ENCODE assay signal across 7 cellular contexts in genomic region chr4:52711834-52712171, GRCh38. TPM values are rescaled to one million over a fixed set of nuclear protein-coding genes. Genes with fewer than 3 reads are reported as not detected.
DNase-seq lines count a peak whose midpoint lies in the region; ATAC-seq and TF ChIP-seq lines count a peak whose summit lies in the region.

No MANE protein-coding gene starts in this region.

- no peaks in the 10 kb centered on the region for H3K9me3 ChIP-seq in SK-N-MC (ENCODE audit: low read depth, low read length)
- no peaks in the 10 kb centered on the region for H3K9me3 ChIP-seq in gastroesophageal sphincter
- H3K9me3 ChIP-seq in tibial artery, result no peaks in the 10 kb centered on the region

- H3K4me3 ChIP-seq in SK-N-MC (peak overlapping the region; percentile 90), gastroesophageal sphincter (peak overlapping the region in 1 of 2 donors; percentile 84), tibial artery (peak overlapping the region; percentile 90 to 93)

- H3K36me3 ChIP-seq in SK-N-MC (ENCODE audit: insufficient read depth, low read length) (peaks cover 38% of the 10 kb centered on the region), gastroesophageal sphincter (peaks cover 0 to 21% of the 10 kb centered on the region in 2 donors), tibial artery (peaks cover 0 to 14% (median 6%) of the 10 kb centered on the region in 3 donors)

- peak; percentile 14 for ATAC-seq in GM18867 (IDR thresholded peaks at IDR 0.05; ENCODE audit: unreplicated experiment)
- ATAC-seq in HG02623 (IDR thresholded peaks at IDR 0.05; ENCODE audit: unreplicated experiment), result peak; percentile 1
- peak; percentile 0 for ATAC-seq in gastroesophageal sphincter

- H3K27me3 ChIP-seq in gastroesophageal sphincter (no peaks in the 10 kb centered on the region), tibial artery (no peaks in the 10 kb centered on the region)

- TF ChIP-seq POLR2A in gastroesophageal sphincter (IDR thresholded peaks at IDR 0.05), result no peak

- DNase-seq in SK-N-MC (ENCODE audit: low read depth, low spot score) (no peak), tibial artery (no peak), kidney glomerular epithelial cell (lab: John Stamatoyannopoulos, UW) (no peak), DMS114 treated with DMSO at 0.1 percent for 48 hours (lab: John Stamatoyannopoulos, UW; ENCODE audit: unreplicated experiment) (no peak)

- intact Hi-C loops in tibial artery (cut with DNase I; ENCODE audit: low total_unique reads), result loop anchor here (5.0 kb wide), 1 partner anchor 155 kb away; no protein-coding TSS in a partner anchor

- H3K9ac ChIP-seq in SK-N-MC (ENCODE audit: insufficient read length), result no peak overlapping the region

- TF ChIP-seq CTCF in gastroesophageal sphincter (IDR thresholded peaks at IDR 0.05), result no peak
- TF ChIP-seq CTCF in tibial artery (IDR thresholded peaks at IDR 0.05), result no peak

- WGBS in gastroesophageal sphincter (ENCODE audit: low coverage in 1 of 2), 2 donors, result 30 to 34% methylated on average over 5 to 7 of the region's 9 CpGs

- peaks cover 0 to 41% (median 4%) of the 10 kb centered on the region in 3 donors for H3K4me1 ChIP-seq in gastroesophageal sphincter
- peaks cover 0 to 27% (median 17%) of the 10 kb centered on the region in 4 donors for H3K4me1 ChIP-seq in tibial artery

- H3K27ac ChIP-seq in SK-N-MC, result no peak overlapping the region
- H3K27ac ChIP-seq in gastroesophageal sphincter, result peak overlapping the region; percentile 2 to 96 (median 93)
- H3K27ac ChIP-seq in tibial artery, result peak overlapping the region; percentile 95

- TF ChIP-seq EP300 in gastroesophageal sphincter (IDR thresholded peaks at IDR 0.05), result no peak

RNA-seq across cellular contexts. Expression of gene ERVMER34-1, which starts 39.4 kb away (rescaled TPM):
- total RNA-seq in gastroesophageal sphincter, result under 1 TPM; 0.08 to 0.93 (median 0.49) TPM

RNA-seq across cellular contexts. Expression of gene USP46, which starts 52.7 kb away (rescaled TPM):
- total RNA-seq in gastroesophageal sphincter, result 1 to 10 TPM; 8.1 to 9.5 (median 8.7) TPM
